16 cellular contexts compared by ENCODE assay signal in the genomic region with DNA sequence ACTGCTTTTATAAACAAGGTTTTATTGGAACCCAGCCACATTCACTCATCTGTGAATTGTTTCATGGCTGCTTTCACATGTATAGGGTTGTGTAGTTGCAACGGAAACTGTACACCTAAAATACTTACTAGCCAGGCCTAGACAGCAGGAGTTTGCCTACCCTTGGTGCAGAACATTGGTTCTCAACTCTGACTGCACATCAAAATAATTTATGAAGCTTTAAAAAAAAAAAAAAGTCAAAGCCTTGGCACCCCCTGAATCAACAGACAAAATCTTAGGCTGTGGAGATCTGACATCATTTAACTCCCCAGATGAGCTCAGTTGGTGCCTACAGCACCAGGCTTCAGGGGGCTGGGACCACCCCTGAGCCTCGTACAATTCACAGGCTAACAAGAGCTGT. TPM values are rescaled to one million over a fixed set of nuclear protein-coding genes. Genes with fewer than 3 reads are reported as not detected.
DNase-seq lines count a peak whose midpoint lies in the region; ATAC-seq and TF ChIP-seq lines count a peak whose summit lies in the region.
"Had no signal": no experiment of that assay in that cellular context is flagged by ENCODE, and none has a peak within 500 bp of the region (broad histone marks: within the 10 kb centered on the region; RNA-seq: fewer than 3 reads in every experiment).

No MANE protein-coding gene starts in this region.

- DNase-seq in DMS 273 (lab: John Stamatoyannopoulos, UW; ENCODE audit: unreplicated experiment) (peak; percentile 18), DMS 273 treated with DMSO at 0.1 percent for 48 hours (lab: John Stamatoyannopoulos, UW) (no peak), GM23338 (ENCODE audit: low spot score) (no peak), NCI-H69 (lab: John Stamatoyannopoulos, UW) (peak; percentile 72), nephron progenitor cell (no peak), ACHN (no peak)
- no peak for DNase-seq in activated naive CD4-positive, alpha-beta T cell treated with anti-CD3 and anti-CD28 coated beads, Interleukin-2, amount 10 ng/mL, durations not matched to agents 7 days and 5 days
- DNase-seq: H7, MV-4-11, NCI-H1436 treated with DMSO at 0.1 percent for 48 hours, NCI-H2081 treated with DMSO at 0.1 percent for 48 hours, SIG-M5, T-helper 17 cell had no signal

- peaks cover 26% of the 10 kb centered on the region for H4K20me1 ChIP-seq in GM23338 (replicated peaks; ENCODE audit: insufficient read depth)

- H3K4me3 Mint-ChIP-seq in GM23338 (no peak overlapping the region), nephron progenitor cell (peak overlapping the region; percentile 46)
- no peak overlapping the region for H3K4me3 Mint-ChIP-seq in activated naive CD4-positive, alpha-beta T cell treated with anti-CD3 and anti-CD28 coated beads, Interleukin-2, amount 10 ng/mL, durations not matched to agents 7 days and 5 days
- H3K4me3 Mint-ChIP-seq: IgD-negative memory B cell, T-helper 17 cell had no signal

- H3K79me2 ChIP-seq in GM23338 (replicated peaks; ENCODE audit: insufficient read depth), result no peaks in the 10 kb centered on the region; the same call in 1 of the 2 replicates

- no peak overlapping the region for H2AFZ ChIP-seq in GM23338

- H3K36me3 Mint-ChIP-seq in GM23338 (ENCODE audit: low read depth) (peaks cover 3% of the 10 kb centered on the region; the same call in 1 of the 3 replicates), nephron progenitor cell (ENCODE audit: low read depth) (peaks cover 78% of the 10 kb centered on the region)
- no peaks in the 10 kb centered on the region for H3K36me3 Mint-ChIP-seq in activated naive CD4-positive, alpha-beta T cell treated with anti-CD3 and anti-CD28 coated beads, Interleukin-2, amount 10 ng/mL, durations not matched to agents 7 days and 5 days
- H3K36me3 Mint-ChIP-seq: IgD-negative memory B cell had no signal

- H3K9me3 Mint-ChIP-seq in GM23338 (no peaks in the 10 kb centered on the region), nephron progenitor cell (peaks cover 52% of the 10 kb centered on the region)
- H3K9me3 Mint-ChIP-seq in activated naive CD4-positive, alpha-beta T cell treated with anti-CD3 and anti-CD28 coated beads, Interleukin-2, amount 10 ng/mL, durations not matched to agents 7 days and 5 days, result no peaks in the 10 kb centered on the region

- no peaks in the 10 kb centered on the region for H3F3A ChIP-seq in GM23338 (replicated peaks; ENCODE audit: low read depth)

- no peak overlapping the region; the same call in 1 of the 2 replicates for H3K27ac ChIP-seq in GM23338 (ENCODE audit: low read depth)
- H3K27ac ChIP-seq: 22Rv1 had no signal

- H3K4me3 ChIP-seq in GM23338, result no peak overlapping the region

- no peak for ATAC-seq in GM23338
- ATAC-seq in GM18858 (IDR thresholded peaks at IDR 0.05; ENCODE audit: unreplicated experiment), result no peak
- ATAC-seq: T-helper 17 cell had no signal

- no peaks in the 10 kb centered on the region for H3K36me3 ChIP-seq in GM23338 (ENCODE audit: insufficient read depth)

- no peaks in the 10 kb centered on the region for H3K9me2 ChIP-seq in GM23338 (ENCODE audit: insufficient read depth)

- peaks cover 32% of the 10 kb centered on the region for H3K4me1 ChIP-seq in GM23338 (ENCODE audit: insufficient read depth)

- no peak overlapping the region for H3K4me2 ChIP-seq in GM23338

- peak overlapping the region; percentile 47 for H3K27ac Mint-ChIP-seq in GM23338
- peak overlapping the region; percentile 99 for H3K27ac Mint-ChIP-seq in nephron progenitor cell
- no peak overlapping the region for H3K27ac Mint-ChIP-seq in activated naive CD4-positive, alpha-beta T cell treated with anti-CD3 and anti-CD28 coated beads, Interleukin-2, amount 10 ng/mL, durations not matched to agents 7 days and 5 days
- H3K27ac Mint-ChIP-seq: IgD-negative memory B cell, T-helper 17 cell had no signal

- no peaks in the 10 kb centered on the region for H3K27me3 ChIP-seq in GM23338 (ENCODE audit: insufficient read depth)

- in situ Hi-C loops in ACHN (cut with HindIII; ENCODE audit: low pct_ligation_motif_present, low pct_unique_long_range_greater_than_20kb, low sequenced_read_pairs), result no loop called here

- TF ChIP-seq CTCF in GM23338 (conservative IDR thresholded peaks at IDR 0.05; ENCODE audit: low read depth in 2 of 2) (no peak), nephron progenitor cell (IDR thresholded peaks at IDR 0.05) (no peak)

- H3K4me1 Mint-ChIP-seq in GM23338, result peaks cover 66% of the 10 kb centered on the region
- peaks cover 59% of the 10 kb centered on the region for H3K4me1 Mint-ChIP-seq in nephron progenitor cell
- H3K4me1 Mint-ChIP-seq in activated naive CD4-positive, alpha-beta T cell treated with anti-CD3 and anti-CD28 coated beads, Interleukin-2, amount 10 ng/mL, durations not matched to agents 7 days and 5 days, result no peaks in the 10 kb centered on the region
- H3K4me1 Mint-ChIP-seq: IgD-negative memory B cell, T-helper 17 cell had no signal

- CTCF ChIA-PET in activated naive CD4-positive, alpha-beta T cell treated with anti-CD3 and anti-CD28 coated beads, Interleukin-2, amount 10 ng/mL, durations not matched to agents 7 days and 5 days (lab: Charles Lee), result interaction anchor here (0.6 kb wide), 1 partner anchor 193 kb away, joined by 3 read pairs; no protein-coding TSS in a partner anchor

- H3K27me3 Mint-ChIP-seq in GM23338 (ENCODE audit: insufficient read depth, low read depth, poor library complexity) (peaks cover 2% of the 10 kb centered on the region), nephron progenitor cell (ENCODE audit: low read depth, poor library complexity) (no peaks in the 10 kb centered on the region)
- H3K27me3 Mint-ChIP-seq in activated naive CD4-positive, alpha-beta T cell treated with anti-CD3 and anti-CD28 coated beads, Interleukin-2, amount 10 ng/mL, durations not matched to agents 7 days and 5 days, result no peaks in the 10 kb centered on the region
- H3K27me3 Mint-ChIP-seq: IgD-negative memory B cell, T-helper 17 cell had no signal

TF ChIP-seq in GM23338, 12 proteins besides CTCF, POLR2A, EP300 and RAD21 (continues in another document):
- TF ChIP-seq ZNF331 (CRISPR knock-in tag; IDR thresholded peaks at IDR 0.05; ENCODE audit: low read depth), result no peak
- no peak for TF ChIP-seq EZH2phosphoT487 (IDR thresholded peaks at IDR 0.05; ENCODE audit: unreplicated experiment)
- no peak for TF ChIP-seq CREB1 (CRISPR knock-in tag; IDR thresholded peaks at IDR 0.05; ENCODE audit: low read depth)
- TF ChIP-seq, protein P1, sequence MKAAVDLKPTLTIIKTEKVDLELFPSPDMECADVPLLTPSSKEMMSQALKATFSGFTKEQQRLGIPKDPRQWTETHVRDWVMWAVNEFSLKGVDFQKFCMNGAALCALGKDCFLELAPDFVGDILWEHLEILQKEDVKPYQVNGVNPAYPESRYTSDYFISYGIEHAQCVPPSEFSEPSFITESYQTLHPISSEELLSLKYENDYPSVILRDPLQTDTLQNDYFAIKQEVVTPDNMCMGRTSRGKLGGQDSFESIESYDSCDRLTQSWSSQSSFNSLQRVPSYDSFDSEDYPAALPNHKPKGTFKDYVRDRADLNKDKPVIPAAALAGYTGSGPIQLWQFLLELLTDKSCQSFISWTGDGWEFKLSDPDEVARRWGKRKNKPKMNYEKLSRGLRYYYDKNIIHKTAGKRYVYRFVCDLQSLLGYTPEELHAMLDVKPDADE (IDR thresholded peaks at IDR 0.05), result no peak
- no peak for TF ChIP-seq EZH2 (IDR thresholded peaks at IDR 0.05; ENCODE audit: low read depth, unreplicated experiment)
- TF ChIP-seq, protein P2, sequence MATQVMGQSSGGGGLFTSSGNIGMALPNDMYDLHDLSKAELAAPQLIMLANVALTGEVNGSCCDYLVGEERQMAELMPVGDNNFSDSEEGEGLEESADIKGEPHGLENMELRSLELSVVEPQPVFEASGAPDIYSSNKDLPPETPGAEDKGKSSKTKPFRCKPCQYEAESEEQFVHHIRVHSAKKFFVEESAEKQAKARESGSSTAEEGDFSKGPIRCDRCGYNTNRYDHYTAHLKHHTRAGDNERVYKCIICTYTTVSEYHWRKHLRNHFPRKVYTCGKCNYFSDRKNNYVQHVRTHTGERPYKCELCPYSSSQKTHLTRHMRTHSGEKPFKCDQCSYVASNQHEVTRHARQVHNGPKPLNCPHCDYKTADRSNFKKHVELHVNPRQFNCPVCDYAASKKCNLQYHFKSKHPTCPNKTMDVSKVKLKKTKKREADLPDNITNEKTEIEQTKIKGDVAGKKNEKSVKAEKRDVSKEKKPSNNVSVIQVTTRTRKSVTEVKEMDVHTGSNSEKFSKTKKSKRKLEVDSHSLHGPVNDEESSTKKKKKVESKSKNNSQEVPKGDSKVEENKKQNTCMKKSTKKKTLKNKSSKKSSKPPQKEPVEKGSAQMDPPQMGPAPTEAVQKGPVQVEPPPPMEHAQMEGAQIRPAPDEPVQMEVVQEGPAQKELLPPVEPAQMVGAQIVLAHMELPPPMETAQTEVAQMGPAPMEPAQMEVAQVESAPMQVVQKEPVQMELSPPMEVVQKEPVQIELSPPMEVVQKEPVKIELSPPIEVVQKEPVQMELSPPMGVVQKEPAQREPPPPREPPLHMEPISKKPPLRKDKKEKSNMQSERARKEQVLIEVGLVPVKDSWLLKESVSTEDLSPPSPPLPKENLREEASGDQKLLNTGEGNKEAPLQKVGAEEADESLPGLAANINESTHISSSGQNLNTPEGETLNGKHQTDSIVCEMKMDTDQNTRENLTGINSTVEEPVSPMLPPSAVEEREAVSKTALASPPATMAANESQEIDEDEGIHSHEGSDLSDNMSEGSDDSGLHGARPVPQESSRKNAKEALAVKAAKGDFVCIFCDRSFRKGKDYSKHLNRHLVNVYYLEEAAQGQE (IDR thresholded peaks at IDR 0.05; ENCODE audit: unreplicated experiment), result no peak
- no peak for TF ChIP-seq POLR2AphosphoS5 (IDR thresholded peaks at IDR 0.05; ENCODE audit: low read depth)

RNA-seq across cellular contexts. Expression of gene ADGRA3, which starts 27.7 kb away (rescaled TPM):
- total RNA-seq in GM23338 (2014; rRNA removed; shearing (Covaris generic)), result 73.9 and 75.3 TPM in 2 replicates
- polyA plus RNA-seq in GM23338 (2016; fragmentation: Nextera tagmentation; extraction: Ambion mirVana), result 14.1 and 16.2 TPM in 2 replicates

Comparison
In these comparisons a context has a peak if more than half of its experiments do, and no peak if none do; other contexts are left out.
1. DNase-seq: peak in DMS 273 (single experiment) and NCI-H69 (single experiment); none in DMS 273 treated with DMSO at 0.1 percent for 48 hours (single experiment), GM23338 (single experiment), nephron progenitor cell (single experiment), ACHN (single experiment) and activated naive CD4-positive, alpha-beta T cell treated with anti-CD3 and anti-CD28 coated beads, Interleukin-2, amount 10 ng/mL, durations not matched to agents 7 days and 5 days (single experiment).